25 cellular contexts compared by ENCODE assay signal in genomic region chr11:62459080-62459479, GRCh38. TPM values are rescaled to one million over a fixed set of nuclear protein-coding genes. Genes with fewer than 3 reads are reported as not detected.
DNase-seq lines count a peak whose midpoint lies in the region; ATAC-seq, FAIRE-seq and TF ChIP-seq lines count a peak whose summit lies in the region.
"Had no signal": no experiment of that assay in that cellular context is flagged by ENCODE, and none has a peak within 500 bp of the region (broad histone marks: within the 10 kb centered on the region; RNA-seq: fewer than 3 reads in every experiment).

No MANE protein-coding gene starts in this region.

- no peaks in the 10 kb centered on the region for H3K36me3 Mint-ChIP-seq in stimulated activated memory B cell treated with anti-CD40 and anti-IgM and Interleukin-4, amounts not matched to agents 10 μg/mL and 1 μg/mL and 100 μg/mL, for 72 hours
- no peaks in the 10 kb centered on the region for H3K36me3 Mint-ChIP-seq in activated naive CD8-positive, alpha-beta T cell treated with anti-CD3 and anti-CD28 coated beads, Interleukin-2, amount 50 U/mL, for 24 hours (ENCODE audit: low read depth)
- H3K36me3 Mint-ChIP-seq: activated CD4-positive, alpha-beta memory T cell treated with anti-CD3 and anti-CD28 coated beads for 36 hours had no signal

- peaks cover 4% of the 10 kb centered on the region; the same call in 1 of the 2 replicates for H3F3A ChIP-seq in GM23248 (ENCODE audit: insufficient read depth)

- H3K27me3 ChIP-seq in GM23248 (replicated peaks; ENCODE audit: insufficient read depth) (no peaks in the 10 kb centered on the region), adipocyte (replicated peaks; ENCODE audit: control insufficient read depth, insufficient read depth, low read length) (no peaks in the 10 kb centered on the region), right lobe of liver (no peaks in the 10 kb centered on the region)

- H3K4me1 ChIP-seq in GM23248 (ENCODE audit: insufficient read depth) (peaks cover 21% of the 10 kb centered on the region), adipocyte (ENCODE audit: control insufficient read depth, insufficient read depth, low read length) (peaks cover 37% of the 10 kb centered on the region), right lobe of liver (peaks cover 0 to 9% (median 0%) of the 10 kb centered on the region in 4 donors)
- H3K4me1 ChIP-seq: psoas muscle had no signal

- ATAC-seq in right lobe of liver, result peak in 3 of 4 donors; percentile 13 to 29 (median 22)
- no peak for ATAC-seq in stimulated activated memory B cell treated with anti-CD40 and anti-IgM and Interleukin-4, amounts not matched to agents 10 μg/mL and 1 μg/mL and 100 μg/mL, for 72 hours
- no peak for ATAC-seq in activated naive CD8-positive, alpha-beta T cell treated with anti-CD3 and anti-CD28 coated beads, Interleukin-2, amount 50 U/mL, for 24 hours
- ATAC-seq: psoas muscle had no signal

- H3K4me3 Mint-ChIP-seq in stimulated activated memory B cell treated with anti-CD40 and anti-IgM and Interleukin-4, amounts not matched to agents 10 μg/mL and 1 μg/mL and 100 μg/mL, for 72 hours, result no peak overlapping the region
- no peak overlapping the region for H3K4me3 Mint-ChIP-seq in activated naive CD8-positive, alpha-beta T cell treated with anti-CD3 and anti-CD28 coated beads, Interleukin-2, amount 50 U/mL, for 24 hours
- H3K4me3 Mint-ChIP-seq: activated CD4-positive, alpha-beta memory T cell treated with anti-CD3 and anti-CD28 coated beads for 36 hours; endodermal cell; neural crest cell had no signal

- in situ Hi-C loops in GM23248 (cut with MboI), result no loop called here

- H3K9me3 ChIP-seq in GM23248 (ENCODE audit: low read depth) (no peaks in the 10 kb centered on the region), adipocyte (ENCODE audit: control insufficient read depth, low read length) (no peaks in the 10 kb centered on the region), right lobe of liver (no peaks in the 10 kb centered on the region)
- H3K9me3 ChIP-seq: psoas muscle, thoracic aorta had no signal

- no peaks in the 10 kb centered on the region for H4K20me1 ChIP-seq in GM23248 (ENCODE audit: insufficient read depth)

- no peak overlapping the region for H3K4me3 ChIP-seq in GM23248
- no peak overlapping the region for H3K4me3 ChIP-seq in adipocyte (ENCODE audit: low read length)
- no peak overlapping the region for H3K4me3 ChIP-seq in right lobe of liver
- H3K4me3 ChIP-seq: psoas muscle, thoracic aorta had no signal

- TF ChIP-seq CTCF in right lobe of liver (IDR thresholded peaks at IDR 0.05), result no peak

- H3K27ac Mint-ChIP-seq in stimulated activated memory B cell treated with anti-CD40 and anti-IgM and Interleukin-4, amounts not matched to agents 10 μg/mL and 1 μg/mL and 100 μg/mL, for 72 hours, result peak overlapping the region; percentile 17
- no peak overlapping the region for H3K27ac Mint-ChIP-seq in activated naive CD8-positive, alpha-beta T cell treated with anti-CD3 and anti-CD28 coated beads, Interleukin-2, amount 50 U/mL, for 24 hours
- H3K27ac Mint-ChIP-seq: activated CD4-positive, alpha-beta memory T cell treated with anti-CD3 and anti-CD28 coated beads for 36 hours; endodermal cell had no signal

- H3K27ac ChIP-seq in GM23248, result no peak overlapping the region
- H3K27ac ChIP-seq in right lobe of liver, result no peak overlapping the region
- H3K27ac ChIP-seq: psoas muscle, thoracic aorta, WERI-Rb-1 had no signal

- no peak overlapping the region for H2AFZ ChIP-seq in GM23248

- 86 to 95% methylated on average over 1 of the region's 1 CpG for WGBS in GM23248 (ENCODE audit: low coverage in 1 of 2, low lambda C conversion rate in 2 of 2, missing lambda C conversion rate in 2 of 2), 2 experiments
- WGBS in right lobe of liver (ENCODE audit: insufficient coverage, low coverage, low lambda C conversion rate, missing lambda C conversion rate), result 91% methylated on average over 1 of the region's 1 CpG

- H3K79me2 ChIP-seq in GM23248 (ENCODE audit: insufficient read depth), result no peaks in the 10 kb centered on the region

- peaks cover 13% of the 10 kb centered on the region for H3K4me1 Mint-ChIP-seq in stimulated activated memory B cell treated with anti-CD40 and anti-IgM and Interleukin-4, amounts not matched to agents 10 μg/mL and 1 μg/mL and 100 μg/mL, for 72 hours
- no peaks in the 10 kb centered on the region for H3K4me1 Mint-ChIP-seq in activated naive CD8-positive, alpha-beta T cell treated with anti-CD3 and anti-CD28 coated beads, Interleukin-2, amount 50 U/mL, for 24 hours

- H3K36me3 ChIP-seq in GM23248 (ENCODE audit: low read depth) (no peaks in the 10 kb centered on the region), adipocyte (ENCODE audit: control insufficient read depth, insufficient read depth, low read length, severe bottlenecking) (no peaks in the 10 kb centered on the region), right lobe of liver (no peaks in the 10 kb centered on the region)
- H3K36me3 ChIP-seq: thoracic aorta, WERI-Rb-1 had no signal

- H3K27me3 Mint-ChIP-seq in stimulated activated memory B cell treated with anti-CD40 and anti-IgM and Interleukin-4, amounts not matched to agents 10 μg/mL and 1 μg/mL and 100 μg/mL, for 72 hours, result no peaks in the 10 kb centered on the region
- no peaks in the 10 kb centered on the region for H3K27me3 Mint-ChIP-seq in activated naive CD8-positive, alpha-beta T cell treated with anti-CD3 and anti-CD28 coated beads, Interleukin-2, amount 50 U/mL, for 24 hours
- H3K27me3 Mint-ChIP-seq: activated CD4-positive, alpha-beta memory T cell treated with anti-CD3 and anti-CD28 coated beads for 36 hours had no signal

- H3K9me2 ChIP-seq in GM23248 (ENCODE audit: insufficient read depth), result no peaks in the 10 kb centered on the region

- H3K9ac ChIP-seq in GM23248 (no peak overlapping the region), adipocyte (ENCODE audit: low read length) (peak overlapping the region; percentile 23)

- intact Hi-C loops in right lobe of liver (cut with DNase I), result no loop called here

- no peak for FAIRE-seq in RCC 7860 (lab: Jason Lieb, UNC)
- FAIRE-seq: keratinocyte had no signal

- H3K4me2 ChIP-seq in GM23248 (ENCODE audit: unreplicated experiment), result no peak overlapping the region

- peak; percentile 63 for DNase-seq in GM23248
- peak; percentile 68 for DNase-seq in adipocyte (ENCODE audit: low read depth)
- no peak for DNase-seq in right lobe of liver
- no peak for DNase-seq in activated naive CD8-positive, alpha-beta T cell treated with anti-CD3 and anti-CD28 coated beads, Interleukin-2, amount 50 U/mL, for 24 hours
- no peak for DNase-seq in RCC 7860 (ENCODE audit: low spot score)
- no peak for DNase-seq in T-helper 9 cell
- no peak for DNase-seq in pons (ENCODE audit: low spot score)
- DNase-seq: activated CD4-positive, alpha-beta memory T cell treated with anti-CD3 and anti-CD28 coated beads for 36 hours; activated naive CD4-positive, alpha-beta T cell; activated T-cell treated with anti-CD3 and anti-CD28 coated beads for 4 hours; COR-L47; endodermal cell; hippocampal formation; KG1; NCI-H1417; NCI-H2107; NCI-H69; psoas muscle; stimulated activated CD8-positive, alpha-beta memory T cell treated with anti-CD3 and anti-CD28 coated beads, Interleukin-4, amount 100 ng/mL, for 48 hours; WERI-Rb-1 had no signal

- H3K9me3 Mint-ChIP-seq in stimulated activated memory B cell treated with anti-CD40 and anti-IgM and Interleukin-4, amounts not matched to agents 10 μg/mL and 1 μg/mL and 100 μg/mL, for 72 hours, result no peaks in the 10 kb centered on the region
- H3K9me3 Mint-ChIP-seq in activated naive CD8-positive, alpha-beta T cell treated with anti-CD3 and anti-CD28 coated beads, Interleukin-2, amount 50 U/mL, for 24 hours, result no peaks in the 10 kb centered on the region
- H3K9me3 Mint-ChIP-seq: activated CD4-positive, alpha-beta memory T cell treated with anti-CD3 and anti-CD28 coated beads for 36 hours; neural crest cell had no signal

- TF ChIP-seq POLR2A in right lobe of liver (IDR thresholded peaks at IDR 0.05), result no peak

RNA-seq across cellular contexts. Expression of gene SCGB1A1, which starts 40.2 kb away (rescaled TPM):
- not detected in 2 replicates for total RNA-seq in GM23248 (2014; rRNA removed; shearing (Covaris generic))
- polyA plus RNA-seq in GM23248 (2016; fragmentation: Nextera tagmentation; extraction: Ambion mirVana), result not detected in 2 replicates
- total RNA-seq in right lobe of liver, result not detected
- total RNA-seq: activated CD4-positive, alpha-beta memory T cell treated with anti-CD3 and anti-CD28 coated beads for 36 hours; endodermal cell; neural crest cell; psoas muscle; T-helper 1 cell treated with Interleukin-12 subunit alpha and Interleukin-12 subunit beta and Interleukin-4 antibody, amounts not matched to agents 30 ng/mL and 1 ng/mL, for 36 hours; thoracic aorta had no signal
- polyA plus RNA-seq: keratinocyte had no signal

Comparison
In these comparisons a context has a peak if more than half of its experiments do, and no peak if none do; other contexts are left out.
1. DNase-seq: peak in GM23248 (single experiment) and adipocyte (single experiment); none in right lobe of liver (0 of 3), activated naive CD8-positive, alpha-beta T cell treated with anti-CD3 and anti-CD28 coated beads, Interleukin-2, amount 50 U/mL, for 24 hours (single experiment), RCC 7860 (single experiment), T-helper 9 cell (single experiment) and pons (single experiment).
2. ATAC-seq: peak in right lobe of liver (3 of 4); none in stimulated activated memory B cell treated with anti-CD40 and anti-IgM and Interleukin-4, amounts not matched to agents 10 μg/mL and 1 μg/mL and 100 μg/mL, for 72 hours (single experiment) and activated naive CD8-positive, alpha-beta T cell treated with anti-CD3 and anti-CD28 coated beads, Interleukin-2, amount 50 U/mL, for 24 hours (single experiment).